Comparison of ENCODE assay signal across 15 cellular contexts in the genomic region with DNA sequence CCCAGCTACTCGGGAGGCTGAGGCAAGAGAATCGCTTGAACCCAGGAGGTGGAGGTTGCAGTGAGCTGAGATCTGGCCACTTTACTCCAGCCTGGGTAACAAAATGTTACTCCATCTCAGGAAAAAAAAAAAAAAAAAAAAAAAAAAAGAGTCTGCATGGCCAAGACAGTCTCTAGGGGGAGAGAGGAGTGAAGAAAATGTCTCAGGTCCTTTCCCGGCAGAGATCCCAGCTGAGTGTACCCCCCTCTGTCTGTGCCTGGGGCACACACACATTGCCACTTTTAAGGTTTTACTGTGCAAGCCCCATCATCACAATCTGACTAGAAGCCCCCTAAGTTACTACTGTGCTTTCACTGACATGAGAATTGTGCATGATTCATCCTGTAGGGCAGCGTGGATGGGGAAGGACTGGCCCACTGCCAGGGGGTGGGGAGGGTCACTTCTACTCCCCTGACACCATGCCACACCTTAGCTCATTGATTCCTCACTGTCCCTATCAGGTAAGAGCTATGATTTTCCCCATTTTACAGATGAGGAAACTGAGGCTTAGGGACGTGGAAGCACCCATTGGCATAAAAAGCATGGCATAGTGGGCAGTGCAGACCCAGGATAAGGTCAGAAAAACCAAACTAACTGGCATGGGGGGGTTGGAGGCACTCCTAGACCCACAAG.
DNase-seq lines count a peak whose midpoint lies in the region; ATAC-seq, FAIRE-seq and TF ChIP-seq lines count a peak whose summit lies in the region.
"Had no signal": no experiment of that assay in that cellular context is flagged by ENCODE, and none has a peak within 500 bp of the region (broad histone marks: within the 10 kb centered on the region; RNA-seq: fewer than 3 reads in every experiment).

No MANE protein-coding gene starts in this region.

- H3K27ac ChIP-seq in brain microvascular endothelial cell (no peak overlapping the region), kidney (ENCODE audit: low read depth in 2 of 2, low read length in 2 of 2) (no peak overlapping the region)

- intact Hi-C loops in cardiac septum (cut with DNase I) = loop anchor here (10.0 kb wide), 1 partner anchor 282 kb away; a partner anchor contains a TSS
- intact Hi-C loops in Right ventricle myocardium inferior (cut with DNase I) = loop anchor here (5.0 kb wide), 2 partner anchors 104 to 204 kb away; a partner anchor contains a TSS
- intact Hi-C loops in kidney (cut with DNase I) = loop anchor here (5.0 kb wide), 1 partner anchor 159 kb away; no protein-coding TSS in a partner anchor

- H3K36me3 ChIP-seq in brain microvascular endothelial cell (replicated peaks) (no peaks in the 10 kb centered on the region), kidney (ENCODE audit: control insufficient read depth in 1 of 2, insufficient read depth in 2 of 2, low read length in 2 of 2) (no peaks in the 10 kb centered on the region)

- peaks cover 1 to 3% of the 10 kb centered on the region in 2 donors for H3K4me1 ChIP-seq in kidney (ENCODE audit: control insufficient read depth in 1 of 2, insufficient read depth in 1 of 2, low read depth in 1 of 2, low read length in 2 of 2)

- no peaks in the 10 kb centered on the region for H3K9me3 Mint-ChIP-seq in activated T-cell treated with anti-CD3 and anti-CD28 coated beads, Interleukin-2, amount 50 U/mL, for 4 hours
- H3K9me3 Mint-ChIP-seq: stimulated activated memory B cell treated with anti-CD40 and anti-IgM and Interleukin-4, amounts not matched to agents 10 μg/mL and 1 μg/mL and 100 μg/mL, for 72 hours had no signal

- ATAC-seq in Right ventricle myocardium inferior (no peak), GM18909 (IDR thresholded peaks at IDR 0.05; ENCODE audit: poor library complexity, unreplicated experiment) (no peak), HG02884 (IDR thresholded peaks at IDR 0.05; ENCODE audit: unreplicated experiment) (no peak)
- ATAC-seq in activated T-cell treated with anti-CD3 and anti-CD28 coated beads, Interleukin-2, amount 50 U/mL, for 4 hours = no peak

- H3K36me3 Mint-ChIP-seq in activated T-cell treated with anti-CD3 and anti-CD28 coated beads, Interleukin-2, amount 50 U/mL, for 4 hours (ENCODE audit: insufficient read depth) = no peaks in the 10 kb centered on the region
- H3K36me3 Mint-ChIP-seq: stimulated activated memory B cell treated with anti-CD40 and anti-IgM and Interleukin-4, amounts not matched to agents 10 μg/mL and 1 μg/mL and 100 μg/mL, for 72 hours had no signal

- no peak overlapping the region for H3K4me3 ChIP-seq in brain microvascular endothelial cell (ENCODE audit: low read depth, low read length)
- H3K4me3 ChIP-seq in kidney (ENCODE audit: low read length in 2 of 2) = no peak overlapping the region
- H3K4me3 ChIP-seq: skin epidermis had no signal

- FAIRE-seq in kidney (lab: Jason Lieb, UNC) = no peak

- H3K9ac ChIP-seq in kidney (ENCODE audit: low read length in 2 of 2) = no peak overlapping the region

- H3K27me3 ChIP-seq in brain microvascular endothelial cell (replicated peaks) = no peaks in the 10 kb centered on the region

- H3K4me1 Mint-ChIP-seq in activated T-cell treated with anti-CD3 and anti-CD28 coated beads, Interleukin-2, amount 50 U/mL, for 4 hours (ENCODE audit: low read depth) = peaks cover 11% of the 10 kb centered on the region

- peak; percentile 51 for DNase-seq in cardiac septum (ENCODE audit: low spot score)
- no peak for DNase-seq in Right ventricle myocardium inferior (ENCODE audit: missing footprints)
- DNase-seq in brain microvascular endothelial cell = no peak
- DNase-seq in kidney = peak; percentile 15
- DNase-seq in activated T-cell treated with anti-CD3 and anti-CD28 coated beads, Interleukin-2, amount 50 U/mL, for 4 hours = no peak
- DNase-seq in mesenteric fat pad (ENCODE audit: low spot score) = no peak
- DNase-seq: activated CD4-positive, alpha-beta T cell treated with anti-CD3 and anti-CD28 coated beads, Interleukin-2, amount 50 U/mL, for 48 hours; COR-L47; GDM1; NCI-H1694; NCI-H524 had no signal

- in situ Hi-C loops in brain microvascular endothelial cell (cut with HindIII; ENCODE audit: low pct_ligation_motif_present, low sequenced_read_pairs) = no loop called here

- no peaks in the 10 kb centered on the region for H3K9me3 ChIP-seq in kidney (ENCODE audit: control insufficient read depth in 1 of 2, low read length in 2 of 2)

- TF ChIP-seq CTCF in brain microvascular endothelial cell (IDR thresholded peaks at IDR 0.05; ENCODE audit: low read depth, low read length, missing control alignments) (peak; percentile 2), kidney (IDR thresholded peaks at IDR 0.05; ENCODE audit: borderline replicate concordance, extremely low read depth, insufficient read depth) (no peak)

- H3K4me3 Mint-ChIP-seq in activated T-cell treated with anti-CD3 and anti-CD28 coated beads, Interleukin-2, amount 50 U/mL, for 4 hours = no peak overlapping the region
- H3K4me3 Mint-ChIP-seq: stimulated activated memory B cell treated with anti-CD40 and anti-IgM and Interleukin-4, amounts not matched to agents 10 μg/mL and 1 μg/mL and 100 μg/mL, for 72 hours had no signal

- H3K27me3 Mint-ChIP-seq in activated T-cell treated with anti-CD3 and anti-CD28 coated beads, Interleukin-2, amount 50 U/mL, for 4 hours (ENCODE audit: low read depth) = peaks cover 3% of the 10 kb centered on the region

Comparison
In these comparisons a context has a peak if more than half of its experiments do, and no peak if none do; other contexts are left out.
1. DNase-seq: peak in cardiac septum (single experiment) and kidney (single experiment); none in Right ventricle myocardium inferior (single experiment), brain microvascular endothelial cell (single experiment), activated T-cell treated with anti-CD3 and anti-CD28 coated beads, Interleukin-2, amount 50 U/mL, for 4 hours (single experiment) and mesenteric fat pad (single experiment).